8 cellular contexts compared by ENCODE assay signal in genomic region chr14:36373982-36374673, GRCh38.
DNase-seq lines count a peak whose midpoint lies in the region; ATAC-seq lines count a peak whose summit lies in the region.

No MANE protein-coding gene starts in this region.

- no peaks in the 10 kb centered on the region for H3K36me3 ChIP-seq in effector memory CD4-positive, alpha-beta T cell (ENCODE audit: control insufficient read depth, insufficient read depth, low read length)

- DNase-seq in COLO829 (ENCODE audit: low spot score) (peak; percentile 78), NCI-H526 treated with DMSO at 0.1 percent for 48 hours (lab: John Stamatoyannopoulos, UW) (peak; percentile 13), midbrain (lab: John Stamatoyannopoulos, UW) (peak; percentile 88)
- peak; percentile 77 to 82 for DNase-seq in activated CD4-positive, alpha-beta T cell treated with anti-CD3 and anti-CD28 coated beads, Interleukin-2, amount 50 U/mL, for 48 hours
- DNase-seq in effector memory CD4-positive, alpha-beta T cell = peak; percentile 8 to 46 (median 24)
- DNase-seq in stimulated activated CD8-positive, alpha-beta memory T cell treated with anti-CD3 and anti-CD28 coated beads, Interleukin-4, amount 100 ng/mL, for 4 hours (ENCODE audit: low read depth in 2 of 2, low spot score in 1 of 2) = peak; percentile 40 to 49

- H3K9me3 ChIP-seq in effector memory CD4-positive, alpha-beta T cell (ENCODE audit: control insufficient read depth, low read length) = no peaks in the 10 kb centered on the region

- H3K4me3 ChIP-seq in effector memory CD4-positive, alpha-beta T cell (ENCODE audit: insufficient read depth, low read depth, low read length, poor library complexity, severe bottlenecking) = no peak overlapping the region

- no peaks in the 10 kb centered on the region for H3K4me1 ChIP-seq in effector memory CD4-positive, alpha-beta T cell (ENCODE audit: control insufficient read depth, insufficient read depth, low read length, poor library complexity, severe bottlenecking)

- H3K27ac ChIP-seq in effector memory CD4-positive, alpha-beta T cell (ENCODE audit: insufficient read depth, low read length, poor library complexity, severe bottlenecking) = no peak overlapping the region

- H3K27me3 ChIP-seq in effector memory CD4-positive, alpha-beta T cell (replicated peaks; ENCODE audit: control insufficient read depth, insufficient read depth, low read length, poor library complexity, severe bottlenecking) = no peaks in the 10 kb centered on the region

- ATAC-seq in GM19452 (IDR thresholded peaks at IDR 0.05; ENCODE audit: unreplicated experiment) (peak; percentile 96), HG03520 (IDR thresholded peaks at IDR 0.05; ENCODE audit: unreplicated experiment) (peak; percentile 89)

Comparison
In these comparisons a context has a peak if more than half of its experiments do, and no peak if none do; other contexts are left out.
1. DNase-seq: peak in every context shown above with its lines; median percentile 88 in midbrain; 80 in activated CD4-positive, alpha-beta T cell treated with anti-CD3 and anti-CD28 coated beads, Interleukin-2, amount 50 U/mL, for 48 hours; 78 in COLO829; 44 in stimulated activated CD8-positive, alpha-beta memory T cell treated with anti-CD3 and anti-CD28 coated beads, Interleukin-4, amount 100 ng/mL, for 4 hours; 24 in effector memory CD4-positive, alpha-beta T cell; 13 in NCI-H526 treated with DMSO at 0.1 percent for 48 hours.